Comparison of ENCODE assay signal across 8 cellular contexts in genomic region chr5:5523066-5523505, GRCh38.
DNase-seq lines count a peak whose midpoint lies in the region; ATAC-seq and TF ChIP-seq lines count a peak whose summit lies in the region.

No MANE protein-coding gene starts in this region.

- POLR2A ChIA-PET in activated CD8-positive, alpha-beta T cell treated with anti-CD3 and anti-CD28 coated beads, Interleukin-2, amount 10 ng/mL, durations not matched to agents 7 days and 5 days (lab: Charles Lee), result no interaction called here

- H3K9me3 Mint-ChIP-seq in activated CD8-positive, alpha-beta T cell treated with anti-CD3 and anti-CD28 coated beads, Interleukin-2, amount 10 ng/mL, durations not matched to agents 7 days and 5 days (ENCODE audit: insufficient read depth), result peaks cover 26% of the 10 kb centered on the region
- peaks cover 9% of the 10 kb centered on the region for H3K9me3 Mint-ChIP-seq in stimulated activated effector memory CD8-positive, alpha-beta T cell treated with anti-CD3 and anti-CD28 coated beads, Interleukin-12 subunit alpha, Interleukin-12 subunit beta, amount 100 ng/mL, for 72 hours
- no peaks in the 10 kb centered on the region for H3K9me3 Mint-ChIP-seq in osteocyte (ENCODE audit: unreplicated experiment)

- H3K4me1 Mint-ChIP-seq in activated CD8-positive, alpha-beta T cell treated with anti-CD3 and anti-CD28 coated beads, Interleukin-2, amount 10 ng/mL, durations not matched to agents 7 days and 5 days (ENCODE audit: low read depth), result peaks cover 21% of the 10 kb centered on the region
- H3K4me1 Mint-ChIP-seq in stimulated activated effector memory CD8-positive, alpha-beta T cell treated with anti-CD3 and anti-CD28 coated beads, Interleukin-12 subunit alpha, Interleukin-12 subunit beta, amount 100 ng/mL, for 72 hours, result peaks cover 23% of the 10 kb centered on the region
- peaks cover 1% of the 10 kb centered on the region for H3K4me1 Mint-ChIP-seq in osteocyte (ENCODE audit: unreplicated experiment)

- DNase-seq in GM04504 (ENCODE audit: low read depth) (peak; percentile 1), osteocyte (ENCODE audit: extremely low spot score, unreplicated experiment) (no peak), epidermal melanocyte (ENCODE audit: insufficient read length, low spot score) (no peak), D341Med (ENCODE audit: low spot score) (no peak)
- DNase-seq in activated CD8-positive, alpha-beta T cell treated with anti-CD3 and anti-CD28 coated beads, Interleukin-2, amount 10 ng/mL, durations not matched to agents 7 days and 5 days, result peak; percentile 60
- peak in 1 of 2 donors; percentile 54 for DNase-seq in stimulated activated effector memory CD8-positive, alpha-beta T cell treated with anti-CD3 and anti-CD28 coated beads, Interleukin-12 subunit alpha, Interleukin-12 subunit beta, amount 100 ng/mL, for 72 hours (ENCODE audit: low spot score in 2 of 2)

- ATAC-seq in GM19468 (IDR thresholded peaks at IDR 0.05; ENCODE audit: extremely low read depth, unreplicated experiment) (peak; percentile 68), HG03432 (IDR thresholded peaks at IDR 0.05; ENCODE audit: unreplicated experiment) (peak; percentile 96)
- peak; percentile 87 for ATAC-seq in activated CD8-positive, alpha-beta T cell treated with anti-CD3 and anti-CD28 coated beads, Interleukin-2, amount 10 ng/mL, durations not matched to agents 7 days and 5 days
- ATAC-seq in stimulated activated effector memory CD8-positive, alpha-beta T cell treated with anti-CD3 and anti-CD28 coated beads, Interleukin-12 subunit alpha, Interleukin-12 subunit beta, amount 100 ng/mL, for 72 hours, result peak; percentile 57

- no peaks in the 10 kb centered on the region for H3K27me3 Mint-ChIP-seq in activated CD8-positive, alpha-beta T cell treated with anti-CD3 and anti-CD28 coated beads, Interleukin-2, amount 10 ng/mL, durations not matched to agents 7 days and 5 days (ENCODE audit: low read depth)
- peaks cover 8% of the 10 kb centered on the region for H3K27me3 Mint-ChIP-seq in osteocyte (ENCODE audit: unreplicated experiment)

- peaks cover 30% of the 10 kb centered on the region for H3K36me3 Mint-ChIP-seq in activated CD8-positive, alpha-beta T cell treated with anti-CD3 and anti-CD28 coated beads, Interleukin-2, amount 10 ng/mL, durations not matched to agents 7 days and 5 days (ENCODE audit: low read depth)
- H3K36me3 Mint-ChIP-seq in stimulated activated effector memory CD8-positive, alpha-beta T cell treated with anti-CD3 and anti-CD28 coated beads, Interleukin-12 subunit alpha, Interleukin-12 subunit beta, amount 100 ng/mL, for 72 hours, result no peaks in the 10 kb centered on the region
- H3K36me3 Mint-ChIP-seq in osteocyte (ENCODE audit: unreplicated experiment), result no peaks in the 10 kb centered on the region

- no peak for TF ChIP-seq CTCF in osteocyte (IDR thresholded peaks at IDR 0.05)

- peak overlapping the region; percentile 57 for H3K4me3 Mint-ChIP-seq in activated CD8-positive, alpha-beta T cell treated with anti-CD3 and anti-CD28 coated beads, Interleukin-2, amount 10 ng/mL, durations not matched to agents 7 days and 5 days
- H3K4me3 Mint-ChIP-seq in stimulated activated effector memory CD8-positive, alpha-beta T cell treated with anti-CD3 and anti-CD28 coated beads, Interleukin-12 subunit alpha, Interleukin-12 subunit beta, amount 100 ng/mL, for 72 hours, result peak overlapping the region; percentile 25
- no peak overlapping the region for H3K4me3 Mint-ChIP-seq in osteocyte (ENCODE audit: unreplicated experiment)

- H3K27ac Mint-ChIP-seq in activated CD8-positive, alpha-beta T cell treated with anti-CD3 and anti-CD28 coated beads, Interleukin-2, amount 10 ng/mL, durations not matched to agents 7 days and 5 days, result peak overlapping the region; percentile 88
- H3K27ac Mint-ChIP-seq in stimulated activated effector memory CD8-positive, alpha-beta T cell treated with anti-CD3 and anti-CD28 coated beads, Interleukin-12 subunit alpha, Interleukin-12 subunit beta, amount 100 ng/mL, for 72 hours, result peak overlapping the region; percentile 70
- H3K27ac Mint-ChIP-seq in osteocyte (ENCODE audit: unreplicated experiment), result no peak overlapping the region

- CTCF ChIA-PET in activated CD8-positive, alpha-beta T cell treated with anti-CD3 and anti-CD28 coated beads, Interleukin-2, amount 10 ng/mL, durations not matched to agents 7 days and 5 days (lab: Charles Lee), result interaction anchor here (0.8 to 1.2 kb wide), 2 partner anchors 26 to 35 kb away, joined by 3 to 4 read pairs; no protein-coding TSS in a partner anchor

Comparison
In these comparisons a context has a peak if more than half of its experiments do, and no peak if none do; other contexts are left out.
1. DNase-seq: peak in GM04504 (single experiment) and activated CD8-positive, alpha-beta T cell treated with anti-CD3 and anti-CD28 coated beads, Interleukin-2, amount 10 ng/mL, durations not matched to agents 7 days and 5 days (single experiment); none in osteocyte (single experiment), epidermal melanocyte (single experiment) and D341Med (single experiment).
2. Peak in every context shown above with its lines, with median percentiles within 50 percentile points of each other: ATAC-seq.